In the genomic region with DNA sequence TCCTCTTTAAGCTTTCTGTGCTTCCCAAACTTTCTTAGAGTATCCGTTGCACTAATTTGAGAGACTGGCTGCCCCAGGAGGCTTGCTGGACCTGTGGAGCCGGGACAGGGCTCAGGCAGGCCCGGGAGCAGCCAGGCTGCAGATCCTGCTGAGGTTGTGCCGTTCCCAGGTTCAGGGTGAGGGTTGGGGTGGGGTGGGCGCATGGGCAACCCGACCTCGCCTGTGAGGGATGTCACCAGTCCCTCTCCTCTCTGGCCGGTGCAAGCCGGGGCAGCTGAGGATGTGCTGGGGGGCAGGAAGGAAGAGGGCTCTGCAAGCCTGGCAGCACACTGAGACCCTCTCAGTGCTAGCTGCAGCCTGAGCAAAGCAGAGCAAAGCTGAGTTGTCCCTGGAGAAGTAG, we compare ENCODE assay signal across 12 cellular contexts. TPM values are rescaled to one million over a fixed set of nuclear protein-coding genes. Genes with fewer than 3 reads are reported as not detected.
DNase-seq lines count a peak whose midpoint lies in the region; ATAC-seq, FAIRE-seq and TF ChIP-seq lines count a peak whose summit lies in the region.
"Had no signal": no experiment of that assay in that cellular context is flagged by ENCODE, and none has a peak within 500 bp of the region (broad histone marks: within the 10 kb centered on the region; RNA-seq: fewer than 3 reads in every experiment).

No MANE protein-coding gene starts in this region.

- no peak overlapping the region for H3K23ac ChIP-seq in H1 (ENCODE audit: insufficient read length)

- peak overlapping the region in 8 of 11 experiments; percentile 12 to 77 (median 60); a peak in 14 of 22 replicates for H3K4me2 ChIP-seq in BLaER1 treated with 17β-estradiol and CSF1 and Interleukin-3, amounts not matched to agents 10 nM and 100 nM
- H3K4me2 ChIP-seq in H1 (ENCODE audit: insufficient read depth in 1 of 2, low read depth in 2 of 2, low read length in 2 of 2) (no peak overlapping the region), hepatocyte (no peak overlapping the region)
- H3K4me2 ChIP-seq: GM23338 had no signal

- H4K5ac ChIP-seq in H1 (ENCODE audit: insufficient read length, low read depth, low read length), result no peak overlapping the region

- H2AFZ ChIP-seq in H1 (ENCODE audit: low read length), result no peak overlapping the region
- H2AFZ ChIP-seq in hepatocyte, result no peak overlapping the region
- H2AFZ ChIP-seq: GM23338 had no signal

- POLR2A ChIA-PET in H1 (lab: Charles Lee; ENCODE audit: partially characterized antibody), result interaction anchor here (0.5 to 1.0 kb wide), 2 partner anchors 71 to 87 kb away, joined by 3 to 4 read pairs; no protein-coding TSS in a partner anchor

- no peak for FAIRE-seq in H1 (lab: Jason Lieb, UNC)
- FAIRE-seq: H54 had no signal

- H4K91ac ChIP-seq in H1 (replicated peaks; ENCODE audit: insufficient read length, low read length), result no peak overlapping the region

- H3K9me2 ChIP-seq in hepatocyte (replicated peaks; ENCODE audit: insufficient read depth), result no peaks in the 10 kb centered on the region

- no peaks in the 10 kb centered on the region for H3K27me3 ChIP-seq in BLaER1 treated with 17β-estradiol and CSF1 and Interleukin-3, amounts not matched to agents 10 nM and 100 nM
- H3K27me3 ChIP-seq in H1 (replicated peaks in 1 of 4; ENCODE audit: control insufficient read depth in 3 of 4, extremely low read depth in 1 of 4, insufficient read depth in 3 of 4, low read length in 3 of 4) (no peaks in the 10 kb centered on the region), spleen (replicated peaks in 1 of 7) (no peaks in the 10 kb centered on the region), hepatocyte (no peaks in the 10 kb centered on the region)

- no peak overlapping the region for H2BK12ac ChIP-seq in H1 (ENCODE audit: low read depth, low read length)

- H3K36me3 ChIP-seq in BLaER1 treated with 17β-estradiol and CSF1 and Interleukin-3, amounts not matched to agents 10 nM and 100 nM, result peaks cover 0 to 53% (median 7%) of the 10 kb centered on the region in 11 experiments; a peak in 11 of 22 replicates
- H3K36me3 ChIP-seq in H1 (ENCODE audit: control insufficient read depth in 2 of 4, insufficient read depth in 4 of 4, low read length in 3 of 4) (no peaks in the 10 kb centered on the region), spleen (peaks cover 0 to 80% (median 7%) of the 10 kb centered on the region in 6 donors), hepatocyte (replicated peaks; ENCODE audit: insufficient read depth, low read depth) (no peaks in the 10 kb centered on the region)
- H3K36me3 ChIP-seq: HAP-1 had no signal

- H4K8ac ChIP-seq in H1 (ENCODE audit: extremely low read depth, insufficient read depth, low read length), result peak overlapping the region; percentile 51

- H2BK120ac ChIP-seq in H1 (replicated peaks; ENCODE audit: low read depth, low read length), result no peak overlapping the region

- H3K23me2 ChIP-seq in H1 (ENCODE audit: low read depth, low read length), result no peaks in the 10 kb centered on the region

- no peak overlapping the region for H2BK20ac ChIP-seq in H1 (ENCODE audit: low read length)

- peak overlapping the region in 4 of 11 experiments; percentile 6 to 56 (median 14); a peak in 4 of 22 replicates for H3K9ac ChIP-seq in BLaER1 treated with 17β-estradiol and CSF1 and Interleukin-3, amounts not matched to agents 10 nM and 100 nM
- H3K9ac ChIP-seq in H1 (replicated peaks in 1 of 4; ENCODE audit: extremely low read depth in 1 of 4, low read depth in 3 of 4, low read length in 3 of 4), result no peak overlapping the region

- H3K14ac ChIP-seq in H1 (ENCODE audit: insufficient read length), result no peak overlapping the region

- no peak overlapping the region for H2AK5ac ChIP-seq in H1 (ENCODE audit: low read depth, low read length)

- no peak overlapping the region for H2BK5ac ChIP-seq in H1 (ENCODE audit: low read depth, low read length)

- no peak for ATAC-seq in HG02571 (IDR thresholded peaks at IDR 0.05; ENCODE audit: unreplicated experiment)
- no peak for ATAC-seq in GM19035 (IDR thresholded peaks at IDR 0.05; ENCODE audit: unreplicated experiment)

- H3K79me2 ChIP-seq in H1 (ENCODE audit: control insufficient read depth in 1 of 2, insufficient read depth in 2 of 2, low read length in 2 of 2) (no peaks in the 10 kb centered on the region), hepatocyte (no peaks in the 10 kb centered on the region)

- no peaks in the 10 kb centered on the region for H3K9me3 ChIP-seq in BLaER1 treated with 17β-estradiol and CSF1 and Interleukin-3, amounts not matched to agents 10 nM and 100 nM (replicated peaks in 1 of 11)
- no peaks in the 10 kb centered on the region for H3K9me3 ChIP-seq in H1 (ENCODE audit: insufficient read depth in 2 of 2, low read depth in 1 of 2, low read length in 1 of 2)
- H3K9me3 ChIP-seq in spleen, result no peaks in the 10 kb centered on the region
- H3K9me3 ChIP-seq in hepatocyte (ENCODE audit: low read depth), result no peaks in the 10 kb centered on the region
- H3K9me3 ChIP-seq: HAP-1 had no signal

- H3K4me3 ChIP-seq in BLaER1 treated with 17β-estradiol and CSF1 and Interleukin-3, amounts not matched to agents 10 nM and 100 nM, result no peak overlapping the region
- H3K4me3 ChIP-seq in H1 (ENCODE audit: extremely low read depth in 1 of 4, insufficient read depth in 2 of 4, low read depth in 3 of 4, low read length in 4 of 4), result no peak overlapping the region
- H3K4me3 ChIP-seq in spleen, result no peak overlapping the region
- H3K4me3 ChIP-seq in hepatocyte, result no peak overlapping the region
- H3K4me3 ChIP-seq: GM23338, HAP-1 had no signal

- H3K4me1 ChIP-seq in BLaER1 treated with 17β-estradiol and CSF1 and Interleukin-3, amounts not matched to agents 10 nM and 100 nM, result peaks cover 0 to 46% (median 27%) of the 10 kb centered on the region in 10 experiments; a peak in 14 of 20 replicates
- no peaks in the 10 kb centered on the region; a peak in 1 of 7 replicates for H3K4me1 ChIP-seq in H1 (replicated peaks in 1 of 4; ENCODE audit: control insufficient read depth in 3 of 4, insufficient read depth in 4 of 4, low read length in 3 of 4)
- H3K4me1 ChIP-seq in spleen, result peaks cover 0 to 33% (median 10%) of the 10 kb centered on the region in 6 donors
- H3K4me1 ChIP-seq in hepatocyte (ENCODE audit: insufficient read depth), result no peaks in the 10 kb centered on the region
- H3K4me1 ChIP-seq: HAP-1 had no signal

- no peak for TF ChIP-seq CTCF in H1 (IDR thresholded peaks at IDR 0.05; ENCODE audit: control extremely low read depth in 1 of 3, insufficient read depth in 1 of 3, low read depth in 1 of 3, low read length in 3 of 3)
- no peak for TF ChIP-seq CTCF in spleen (IDR thresholded peaks at IDR 0.05 in 8 of 11, conservative IDR thresholded peaks at IDR 0.05 in 3 of 11)
- TF ChIP-seq CTCF in hepatocyte (IDR thresholded peaks at IDR 0.05; ENCODE audit: poor library complexity), result no peak

- TF ChIP-seq EP300 in H1 (IDR thresholded peaks at IDR 0.05; ENCODE audit: borderline replicate concordance in 1 of 2, low read depth in 2 of 2, low read length in 2 of 2), result no peak

- H3K4ac ChIP-seq in H1 (replicated peaks; ENCODE audit: insufficient read length, low read depth, low read length), result peak overlapping the region; percentile 23

- DNase-seq in H1 (ENCODE audit: low read depth in 1 of 2, low spot score in 2 of 2) (no peak), mesenteric fat pad (ENCODE audit: low spot score) (peak; percentile 62), spleen (peak; percentile 58), hepatocyte (ENCODE audit: low spot score) (no peak), NCI-H345 (lab: John Stamatoyannopoulos, UW) (no peak)

- H3K56ac ChIP-seq in H1 (replicated peaks; ENCODE audit: insufficient read length, low read depth, low read length), result no peak overlapping the region

- intact Hi-C loops in spleen (cut with DNase I; ENCODE audit: low total_unique reads), result loop anchor here (2.0 to 5.0 kb wide), 3 partner anchors 50 to 354 kb away; no protein-coding TSS in a partner anchor

- TF ChIP-seq POLR2A in H1 (IDR thresholded peaks at IDR 0.05; ENCODE audit: control extremely low read depth in 1 of 2, low read depth in 2 of 2, low read length in 2 of 2), result no peak
- TF ChIP-seq POLR2A in spleen (IDR thresholded peaks at IDR 0.05), result no peak

- 90% methylated on average over 8 of the region's 9 CpGs; no CpG with 5 or more reads in 1 of the 2 experiments for WGBS in H1 (ENCODE audit: extremely low coverage in 1 of 2, insufficient coverage in 1 of 2, insufficient read length in 1 of 2, insufficient replicate concordance in 2 of 2, low coverage in 1 of 2, low lambda C conversion rate in 2 of 2, missing lambda C conversion rate in 1 of 2), 2 experiments
- WGBS in spleen, 5 donors, result 56 to 77% (median 73%) methylated on average over 9 of the region's 9 CpGs
- 97% methylated on average over 5 of the region's 9 CpGs for WGBS in hepatocyte (ENCODE audit: low lambda C conversion rate, missing lambda C conversion rate)

- CTCF ChIA-PET in H1 (lab: Charles Lee; ENCODE audit: partially characterized antibody), result interaction anchor here (0.8 to 12.6 kb wide), 27 partner anchors 7 to 360 kb away, joined by 3 to 238 read pairs (median 5); a partner anchor contains a TSS

- no peak overlapping the region for H3K27ac ChIP-seq in BLaER1 treated with 17β-estradiol and CSF1 and Interleukin-3, amounts not matched to agents 10 nM and 100 nM
- no peak overlapping the region for H3K27ac ChIP-seq in H1 (ENCODE audit: low read depth, low read length)
- no peak overlapping the region for H3K27ac ChIP-seq in spleen
- no peak overlapping the region for H3K27ac ChIP-seq in hepatocyte

- H3K79me1 ChIP-seq in H1 (ENCODE audit: low read depth, low read length), result no peaks in the 10 kb centered on the region

- peaks cover 0 to 74% (median 15%) of the 10 kb centered on the region in 11 experiments; a peak in 10 of 22 replicates for H4K20me1 ChIP-seq in BLaER1 treated with 17β-estradiol and CSF1 and Interleukin-3, amounts not matched to agents 10 nM and 100 nM
- no peaks in the 10 kb centered on the region for H4K20me1 ChIP-seq in H1 (replicated peaks in 1 of 2; ENCODE audit: control insufficient read depth in 1 of 2, insufficient read depth in 2 of 2, low read length in 2 of 2)
- no peaks in the 10 kb centered on the region for H4K20me1 ChIP-seq in hepatocyte (ENCODE audit: insufficient read depth, poor library complexity, severe bottlenecking)

- no peak overlapping the region for H3K18ac ChIP-seq in H1 (ENCODE audit: extremely low read depth, low read length)

- H2BK15ac ChIP-seq in H1 (ENCODE audit: low read length), result peak overlapping the region; percentile 46; the same call in 1 of the 2 replicates

- TF ChIP-seq RAD21 in H1 (IDR thresholded peaks at IDR 0.05 in 1 of 2, conservative IDR thresholded peaks at IDR 0.05 in 1 of 2; ENCODE audit: low read depth in 2 of 2, low read length in 2 of 2), result no peak

RNA-seq across cellular contexts. Expression of a gene that starts 57.6 kb away (rescaled TPM):
- total RNA-seq in H1 (2021; fragmentation: NEBNext Ultra II Directional; extraction: Animal tissue kit (Norgen Biotek cat#: 25700)), result 7.1 and 8.5 TPM in 2 replicates
- 5.8 and 6.6 TPM in 2 replicates for polyA plus RNA-seq in H1 (2011; rRNA removed)
- 2.5 TPM for polyA plus RNA-seq in H1 (2011; cell fraction: cytosol; rRNA removed)
- polyA plus RNA-seq in H1 (2011; cell fraction: nucleus; rRNA removed), result 9.9 TPM
- 6.1 to 8.1 TPM (median 7.4 TPM) in 4 replicates for polyA plus RNA-seq in H1 (2012, experiment 1 of 2)
- 6.2 TPM for polyA plus RNA-seq in H1 (2012, experiment 2 of 2)
- 4.5 TPM for polyA plus RNA-seq in H1 (2013, experiment 1 of 2)
- 3.6 TPM for polyA plus RNA-seq in H1 (2013, experiment 2 of 2)
- polyA minus RNA-seq in H1 (2011; rRNA and poly(A)+ RNA removed), result 7.3 and 8.0 TPM in 2 replicates
- 6.2 TPM for polyA minus RNA-seq in H1 (2011; cell fraction: cytosol; rRNA and poly(A)+ RNA removed)
- 6.8 TPM for polyA minus RNA-seq in H1 (2011; cell fraction: nucleus; rRNA and poly(A)+ RNA removed)
- total RNA-seq in mesenteric fat pad, result 54.1 TPM
- total RNA-seq in spleen, result 100 to 1,000 TPM; 114 to 287 (median 142) TPM
- 10 to 100 TPM in 2 of 3 donors, 1 to 10 TPM in 1; 4.0 to 36.0 (median 13.7) TPM for polyA plus RNA-seq in spleen
- 0.90 and 2.8 TPM in 2 replicates for total RNA-seq in hepatocyte
- polyA plus RNA-seq in hepatocyte, result 0.25 and 0.68 TPM in 2 replicates
- polyA plus RNA-seq: CD4-positive, alpha-beta memory T cell had no signal

Comparison
In these comparisons a context has a peak if more than half of its experiments do, and no peak if none do; other contexts are left out.
1. H3K4me2 ChIP-seq: peak in BLaER1 treated with 17β-estradiol and CSF1 and Interleukin-3, amounts not matched to agents 10 nM and 100 nM (8 of 11); none in H1 (0 of 2) and hepatocyte (single experiment).
2. DNase-seq: peak in mesenteric fat pad (single experiment) and spleen (single experiment); none in H1 (0 of 2), hepatocyte (single experiment) and NCI-H345 (single experiment).